ENCODE assay signal across 8 cellular contexts in the genomic region with DNA sequence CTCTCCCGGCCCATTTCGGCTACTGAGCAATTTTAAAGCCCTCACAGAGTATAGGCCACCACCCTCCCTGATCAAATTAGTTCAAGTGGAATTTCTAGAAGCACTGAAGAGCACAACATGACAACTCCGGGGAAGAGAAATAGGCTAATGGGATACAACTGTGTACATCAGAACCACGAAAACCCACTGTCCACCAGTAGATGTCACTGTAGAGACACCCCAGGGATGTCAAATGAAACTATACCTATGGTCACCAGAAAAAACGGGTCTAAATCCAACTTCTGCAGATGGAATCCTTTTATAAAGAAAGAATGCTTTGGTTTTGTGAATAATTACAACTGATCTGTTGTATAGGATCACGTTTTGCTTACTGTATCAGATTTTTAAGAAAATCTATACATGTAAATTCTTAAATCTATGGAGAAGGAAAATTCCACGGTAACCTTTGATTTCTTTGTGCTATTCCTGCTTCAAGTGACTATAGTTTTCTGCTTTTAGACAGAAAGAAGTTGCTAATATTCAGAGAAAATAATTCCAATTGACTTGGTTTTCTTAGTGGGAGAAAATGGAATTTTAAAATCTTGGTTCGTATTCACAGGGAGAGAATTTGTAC. TPM values are rescaled to one million over a fixed set of nuclear protein-coding genes. Genes with fewer than 3 reads are reported as not detected.
A peak's percentile ranks its signal among the peaks of the same experiment; 100 is the strongest.
DNase-seq lines count a peak whose midpoint lies in the region; ATAC-seq and TF ChIP-seq lines count a peak whose summit lies in the region.

No MANE protein-coding gene starts in this region.

- H3K4me3 Mint-ChIP-seq in T-cell: peak overlapping the region in 1 of 3 donors; percentile 4

- H3K36me3 Mint-ChIP-seq in T-cell: peaks cover 35% of the 10 kb centered on the region

- H3K27me3 ChIP-seq in colonic mucosa (no peaks in the 10 kb centered on the region), left lung (no peaks in the 10 kb centered on the region), thoracic aorta (replicated peaks; ENCODE audit: insufficient read depth) (no peaks in the 10 kb centered on the region)

- H3K4me3 ChIP-seq in AG04449 (ENCODE audit: low read depth, low read length) (no peak overlapping the region), GM12864 (ENCODE audit: low read depth, low read length) (no peak overlapping the region), LNCaP clone FGC (ENCODE audit: low read depth, low read length) (no peak overlapping the region), colonic mucosa (no peak overlapping the region), left lung (no peak overlapping the region), thoracic aorta (no peak overlapping the region)

- TF ChIP-seq CTCF in AG04449 (IDR thresholded peaks at IDR 0.05; ENCODE audit: insufficient read depth, low read length, missing control alignments): peak; percentile 48
- TF ChIP-seq CTCF in GM12864 (IDR thresholded peaks at IDR 0.05; ENCODE audit: low read depth, low read length, missing control alignments): peak; percentile 65
- TF ChIP-seq CTCF in LNCaP clone FGC (IDR thresholded peaks at IDR 0.05; ENCODE audit: control insufficient read depth, extremely low read depth, insufficient read depth): peak; percentile 59
- TF ChIP-seq CTCF in colonic mucosa (IDR thresholded peaks at IDR 0.05): peak; percentile 72
- peak; percentile 50 to 71 for TF ChIP-seq CTCF in left lung (IDR thresholded peaks at IDR 0.05)
- peak; percentile 54 for TF ChIP-seq CTCF in thoracic aorta (IDR thresholded peaks at IDR 0.05)

- no peak overlapping the region for H3K9ac ChIP-seq in colonic mucosa (ENCODE audit: low read depth in 2 of 2, low read length in 2 of 2)

- H3K4me1 ChIP-seq in colonic mucosa (no peaks in the 10 kb centered on the region), left lung (no peaks in the 10 kb centered on the region), thoracic aorta (ENCODE audit: control insufficient read depth in 1 of 2, low read depth in 2 of 2) (no peaks in the 10 kb centered on the region)

- POLR2A ChIA-PET in AG04449 (lab: Yijun Ruan, JAX): no interaction called here
- POLR2A ChIA-PET in T-cell (lab: Charles Lee): no interaction called here

- H3K36me3 ChIP-seq in colonic mucosa: no peaks in the 10 kb centered on the region
- peaks cover 0 to 30% of the 10 kb centered on the region in 2 donors for H3K36me3 ChIP-seq in left lung
- H3K36me3 ChIP-seq in thoracic aorta: no peaks in the 10 kb centered on the region

- ATAC-seq in T-cell (replicated peaks in 1 of 4) (peak in 3 of 4 experiments; percentile 41 to 57 (median 56)), left lung (peak; percentile 95), thoracic aorta (ENCODE audit: insufficient number of reproducible peaks, low FRiP score, low read depth) (no peak)

- intact Hi-C loops in colonic mucosa (cut with DNase I): loop anchor here (5.0 kb wide), 2 partner anchors 338 to 523 kb away; no protein-coding TSS in a partner anchor
- intact Hi-C loops in left lung (cut with DNase I): no loop called here

- H3K4me1 Mint-ChIP-seq in T-cell: peaks cover 2 to 16% (median 7%) of the 10 kb centered on the region in 3 donors

- no peaks in the 10 kb centered on the region for H3K9me3 Mint-ChIP-seq in T-cell

- peak overlapping the region in 1 of 2 donors; percentile 21 for H3K27ac Mint-ChIP-seq in T-cell

- H3K27ac ChIP-seq in colonic mucosa (no peak overlapping the region), left lung (no peak overlapping the region), thoracic aorta (no peak overlapping the region)

- H3K9me3 ChIP-seq in colonic mucosa (no peaks in the 10 kb centered on the region), left lung (no peaks in the 10 kb centered on the region), thoracic aorta (no peaks in the 10 kb centered on the region)

- DNase-seq in AG04449 (ENCODE audit: low read depth, low spot score) (no peak), GM12864 (ENCODE audit: low read depth) (no peak), LNCaP clone FGC (ENCODE audit: low read depth) (peak; percentile 21), T-cell (peak in 22 of 34 experiments; percentile 2 to 28 (median 16)), colonic mucosa (peak; percentile 59), left lung (no peak), thoracic aorta (ENCODE audit: low spot score) (no peak), COR-L47 (lab: John Stamatoyannopoulos, UW) (no peak)

- no peaks in the 10 kb centered on the region for H3K27me3 Mint-ChIP-seq in T-cell

- CTCF ChIA-PET in AG04449 (lab: Yijun Ruan, JAX) (interaction anchor here (0.6 to 0.8 kb wide), 2 partner anchors 9 to 190 kb away, joined by 3 read pairs; no protein-coding TSS in a partner anchor), T-cell (lab: Charles Lee) (interaction anchor here in 1 of 2 donors (0.5 kb wide), 1 partner anchor 1462 kb away, joined by 5 read pairs; no protein-coding TSS in a partner anchor)

RNA-seq across cellular contexts. Expression of a gene that starts 29.5 kb away (rescaled TPM):
- total RNA-seq in T-cell (under 1 TPM in 2 of 5 donors, not detected in 3; 0.09 to 0.23 TPM), colonic mucosa (under 1 TPM in 1 of 2 donors, not detected in 1; 0.25 TPM), left lung (under 1 TPM; 0.24 to 0.41 TPM), thoracic aorta (under 1 TPM in 1 of 2 donors, not detected in 1; 0.56 TPM)

Comparison
In these comparisons a context has a peak if more than half of its experiments do, and no peak if none do; other contexts are left out.
1. DNase-seq: peak in LNCaP clone FGC (single experiment), T-cell (22 of 34) and colonic mucosa (single experiment); none in AG04449 (single experiment), GM12864 (single experiment), left lung (0 of 2), thoracic aorta (single experiment) and COR-L47 (single experiment).
2. Peak in every context shown above with its lines, with median percentiles within 50 percentile points of each other: CTCF ChIP-seq.